ENCODE assay signal across 19 cellular contexts in the genomic region with DNA sequence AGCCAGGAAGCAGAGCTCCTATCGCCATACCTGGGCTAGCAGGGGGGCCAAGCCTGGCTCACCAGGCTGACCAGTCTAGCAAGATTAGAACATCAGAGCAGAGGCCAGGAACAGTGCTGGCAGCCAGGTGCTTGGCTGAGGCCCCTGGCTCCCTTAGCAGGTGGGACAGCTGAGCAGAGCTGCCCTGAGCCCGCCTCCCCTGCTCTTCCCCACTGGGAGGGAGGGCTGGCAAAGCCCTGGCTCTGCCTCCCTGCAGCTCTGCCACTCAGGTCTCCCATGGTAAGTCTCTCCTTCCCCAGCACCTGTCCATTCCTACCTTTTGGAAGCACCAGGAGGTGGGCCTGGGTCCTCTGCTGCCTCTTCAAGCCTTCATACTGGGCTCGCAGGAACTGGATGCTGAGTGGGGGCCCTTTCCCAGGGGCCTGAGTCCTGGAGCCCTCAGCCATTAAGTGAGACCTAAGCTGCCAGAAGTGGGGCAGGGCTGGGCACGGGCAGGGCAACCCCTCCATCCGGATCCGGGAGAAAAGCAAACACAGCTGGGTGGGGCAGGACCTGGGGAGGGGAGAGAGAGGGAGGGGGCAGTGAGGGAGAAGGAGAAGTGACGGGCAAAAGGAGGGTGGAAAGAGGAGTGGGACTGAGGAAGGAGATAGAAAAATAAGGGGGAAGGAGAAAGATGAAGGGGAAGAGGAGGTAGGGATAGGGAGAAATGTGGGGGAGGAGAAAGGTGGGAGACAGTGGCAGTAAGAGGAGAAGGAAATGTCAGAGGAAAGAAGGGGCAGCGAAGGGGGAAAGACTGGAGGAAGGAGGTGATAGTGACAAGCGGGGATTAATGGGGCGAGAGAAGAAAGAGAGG. TPM values are rescaled to one million over a fixed set of nuclear protein-coding genes. Genes with fewer than 3 reads are reported as not detected.
DNase-seq lines count a peak whose midpoint lies in the region; ATAC-seq, FAIRE-seq and TF ChIP-seq lines count a peak whose summit lies in the region.
"Had no signal": no experiment of that assay in that cellular context is flagged by ENCODE, and none has a peak within 500 bp of the region (broad histone marks: within the 10 kb centered on the region; RNA-seq: fewer than 3 reads in every experiment).

No MANE protein-coding gene starts in this region.

- H3K36me3 Mint-ChIP-seq in WTC11: no peaks in the 10 kb centered on the region; the same call in 1 of the 2 replicates
- H3K36me3 Mint-ChIP-seq: activated naive CD8-positive, alpha-beta T cell treated with anti-CD3 and anti-CD28 coated beads, Interleukin-2, amount 10 ng/mL, durations not matched to agents 7 days and 5 days had no signal

- no peaks in the 10 kb centered on the region for H3K36me3 ChIP-seq in H7 (replicated peaks; ENCODE audit: control insufficient read depth, insufficient read depth, low read length)
- H3K36me3 ChIP-seq: esophagus muscularis mucosa had no signal

- H3K27ac ChIP-seq in 22Rv1: peak overlapping the region; percentile 86
- H3K27ac ChIP-seq: esophagus muscularis mucosa had no signal

- DNase-seq in H7: peak; percentile 57
- no peak for DNase-seq in WTC11 (ENCODE audit: low spot score)
- DNase-seq in mucosa of gallbladder (ENCODE audit: low spot score): peak; percentile 79
- no peak for DNase-seq in NCI-H524 (lab: John Stamatoyannopoulos, UW)
- no peak for DNase-seq in D721Med (ENCODE audit: insufficient read length, low spot score)
- DNase-seq in Kasumi-1 (lab: John Stamatoyannopoulos, UW): no peak
- DNase-seq: activated CD4-positive, CD25-positive, alpha-beta regulatory T cell treated with anti-CD3 and anti-CD28 coated beads, Interleukin-2, amount 50 U/mL, for 72 hours; activated CD8-positive, alpha-beta memory T cell treated with anti-CD3 and anti-CD28 coated beads, Interleukin-2, amount 50 U/mL, for 48 hours; activated naive CD8-positive, alpha-beta T cell treated with anti-CD3 and anti-CD28 coated beads, Interleukin-2, amount 10 ng/mL, durations not matched to agents 7 days and 5 days; AML-193; hypothalamus; mesenchymal stem cell; NCI-H1930 had no signal

- H3K4me3 ChIP-seq in H7 (ENCODE audit: insufficient read depth, low read depth, low read length): no peak overlapping the region
- H3K4me3 ChIP-seq: esophagus muscularis mucosa, GM12878 had no signal

- POLR2A ChIA-PET in WTC11 (lab: Charles Lee): no interaction called here

- no peaks in the 10 kb centered on the region for H3K27me3 ChIP-seq in H7 (ENCODE audit: control insufficient read depth, insufficient read depth, low read length)

- no peak overlapping the region for H3K4me3 Mint-ChIP-seq in WTC11
- H3K4me3 Mint-ChIP-seq: activated naive CD8-positive, alpha-beta T cell treated with anti-CD3 and anti-CD28 coated beads, Interleukin-2, amount 10 ng/mL, durations not matched to agents 7 days and 5 days had no signal

- no peak overlapping the region for H3K27ac Mint-ChIP-seq in WTC11

- CTCF ChIA-PET in WTC11 (lab: Charles Lee): interaction anchor here (1.0 to 1.1 kb wide), 2 partner anchors 11 kb away, joined by 3 read pairs; no protein-coding TSS in a partner anchor

- peak; percentile 44; the same call in 1 of the 2 replicates for ATAC-seq in WTC11
- ATAC-seq in GM21529 (IDR thresholded peaks at IDR 0.05; ENCODE audit: unreplicated experiment): no peak
- ATAC-seq: GM12878 had no signal

- FAIRE-seq in D721Med (lab: Jason Lieb, UNC): no peak
- FAIRE-seq: GM12878, urothelium cell line had no signal

- H3K27me3 Mint-ChIP-seq in WTC11 (ENCODE audit: low read depth): peaks cover 4% of the 10 kb centered on the region; the same call in 1 of the 2 replicates

- no peak for TF ChIP-seq CTCF in 22Rv1 (IDR thresholded peaks at IDR 0.05)
- no peak for TF ChIP-seq CTCF in WTC11 (IDR thresholded peaks at IDR 0.05)
- TF ChIP-seq CTCF in D721Med (IDR thresholded peaks at IDR 0.05; ENCODE audit: insufficient read depth, missing control alignments): no peak

- peaks cover 14% of the 10 kb centered on the region for H3K9me3 Mint-ChIP-seq in WTC11
- H3K9me3 Mint-ChIP-seq: activated naive CD8-positive, alpha-beta T cell treated with anti-CD3 and anti-CD28 coated beads, Interleukin-2, amount 10 ng/mL, durations not matched to agents 7 days and 5 days had no signal

- H3K4me1 Mint-ChIP-seq in WTC11: no peaks in the 10 kb centered on the region
- H3K4me1 Mint-ChIP-seq: activated naive CD8-positive, alpha-beta T cell treated with anti-CD3 and anti-CD28 coated beads, Interleukin-2, amount 10 ng/mL, durations not matched to agents 7 days and 5 days had no signal

TF ChIP-seq in WTC11, 78 proteins besides CTCF, POLR2A, EP300 and RAD21 (continues in another document):
- TF ChIP-seq ZBTB21 (CRISPR knock-in tag; IDR thresholded peaks at IDR 0.05; ENCODE audit: borderline replicate concordance) (no peak), ZNF671 (CRISPR knock-in tag; IDR thresholded peaks at IDR 0.05) (no peak), SMAD4 (CRISPR knock-in tag; IDR thresholded peaks at IDR 0.05) (no peak), SOX15 (CRISPR knock-in tag; IDR thresholded peaks at IDR 0.05) (no peak), GABPB1 (CRISPR knock-in tag; IDR thresholded peaks at IDR 0.05) (no peak), ZNF423 (CRISPR knock-in tag; IDR thresholded peaks at IDR 0.05) (no peak), IRF2 (CRISPR knock-in tag; IDR thresholded peaks at IDR 0.05; ENCODE audit: borderline replicate concordance, low read depth) (no peak), NR1H2 (CRISPR knock-in tag; IDR thresholded peaks at IDR 0.05) (no peak), ZNF396 (CRISPR knock-in tag; IDR thresholded peaks at IDR 0.05; ENCODE audit: borderline replicate concordance) (no peak), ZNF263 (CRISPR knock-in tag; IDR thresholded peaks at IDR 0.05; ENCODE audit: low read depth) (no peak)
- TF ChIP-seq, protein P1, sequence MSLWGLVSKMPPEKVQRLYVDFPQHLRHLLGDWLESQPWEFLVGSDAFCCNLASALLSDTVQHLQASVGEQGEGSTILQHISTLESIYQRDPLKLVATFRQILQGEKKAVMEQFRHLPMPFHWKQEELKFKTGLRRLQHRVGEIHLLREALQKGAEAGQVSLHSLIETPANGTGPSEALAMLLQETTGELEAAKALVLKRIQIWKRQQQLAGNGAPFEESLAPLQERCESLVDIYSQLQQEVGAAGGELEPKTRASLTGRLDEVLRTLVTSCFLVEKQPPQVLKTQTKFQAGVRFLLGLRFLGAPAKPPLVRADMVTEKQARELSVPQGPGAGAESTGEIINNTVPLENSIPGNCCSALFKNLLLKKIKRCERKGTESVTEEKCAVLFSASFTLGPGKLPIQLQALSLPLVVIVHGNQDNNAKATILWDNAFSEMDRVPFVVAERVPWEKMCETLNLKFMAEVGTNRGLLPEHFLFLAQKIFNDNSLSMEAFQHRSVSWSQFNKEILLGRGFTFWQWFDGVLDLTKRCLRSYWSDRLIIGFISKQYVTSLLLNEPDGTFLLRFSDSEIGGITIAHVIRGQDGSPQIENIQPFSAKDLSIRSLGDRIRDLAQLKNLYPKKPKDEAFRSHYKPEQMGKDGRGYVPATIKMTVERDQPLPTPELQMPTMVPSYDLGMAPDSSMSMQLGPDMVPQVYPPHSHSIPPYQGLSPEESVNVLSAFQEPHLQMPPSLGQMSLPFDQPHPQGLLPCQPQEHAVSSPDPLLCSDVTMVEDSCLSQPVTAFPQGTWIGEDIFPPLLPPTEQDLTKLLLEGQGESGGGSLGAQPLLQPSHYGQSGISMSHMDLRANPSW (CRISPR knock-in tag; conservative IDR thresholded peaks at IDR 0.05; ENCODE audit: low read depth): no peak
- TF ChIP-seq, protein P2, sequence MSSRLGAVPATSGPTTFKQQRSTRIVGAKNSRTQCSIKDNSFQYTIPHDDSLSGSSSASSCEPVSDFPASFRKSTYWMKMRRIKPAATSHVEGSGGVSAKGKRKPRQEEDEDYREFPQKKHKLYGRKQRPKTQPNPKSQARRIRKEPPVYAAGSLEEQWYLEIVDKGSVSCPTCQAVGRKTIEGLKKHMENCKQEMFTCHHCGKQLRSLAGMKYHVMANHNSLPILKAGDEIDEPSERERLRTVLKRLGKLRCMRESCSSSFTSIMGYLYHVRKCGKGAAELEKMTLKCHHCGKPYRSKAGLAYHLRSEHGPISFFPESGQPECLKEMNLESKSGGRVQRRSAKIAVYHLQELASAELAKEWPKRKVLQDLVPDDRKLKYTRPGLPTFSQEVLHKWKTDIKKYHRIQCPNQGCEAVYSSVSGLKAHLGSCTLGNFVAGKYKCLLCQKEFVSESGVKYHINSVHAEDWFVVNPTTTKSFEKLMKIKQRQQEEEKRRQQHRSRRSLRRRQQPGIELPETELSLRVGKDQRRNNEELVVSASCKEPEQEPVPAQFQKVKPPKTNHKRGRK (CRISPR knock-in tag; IDR thresholded peaks at IDR 0.05; ENCODE audit: borderline replicate concordance): no peak
- TF ChIP-seq, protein P3, sequence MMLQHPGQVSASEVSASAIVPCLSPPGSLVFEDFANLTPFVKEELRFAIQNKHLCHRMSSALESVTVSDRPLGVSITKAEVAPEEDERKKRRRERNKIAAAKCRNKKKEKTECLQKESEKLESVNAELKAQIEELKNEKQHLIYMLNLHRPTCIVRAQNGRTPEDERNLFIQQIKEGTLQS (CRISPR knock-in tag; conservative IDR thresholded peaks at IDR 0.05): no peak
- TF ChIP-seq, protein P4, sequence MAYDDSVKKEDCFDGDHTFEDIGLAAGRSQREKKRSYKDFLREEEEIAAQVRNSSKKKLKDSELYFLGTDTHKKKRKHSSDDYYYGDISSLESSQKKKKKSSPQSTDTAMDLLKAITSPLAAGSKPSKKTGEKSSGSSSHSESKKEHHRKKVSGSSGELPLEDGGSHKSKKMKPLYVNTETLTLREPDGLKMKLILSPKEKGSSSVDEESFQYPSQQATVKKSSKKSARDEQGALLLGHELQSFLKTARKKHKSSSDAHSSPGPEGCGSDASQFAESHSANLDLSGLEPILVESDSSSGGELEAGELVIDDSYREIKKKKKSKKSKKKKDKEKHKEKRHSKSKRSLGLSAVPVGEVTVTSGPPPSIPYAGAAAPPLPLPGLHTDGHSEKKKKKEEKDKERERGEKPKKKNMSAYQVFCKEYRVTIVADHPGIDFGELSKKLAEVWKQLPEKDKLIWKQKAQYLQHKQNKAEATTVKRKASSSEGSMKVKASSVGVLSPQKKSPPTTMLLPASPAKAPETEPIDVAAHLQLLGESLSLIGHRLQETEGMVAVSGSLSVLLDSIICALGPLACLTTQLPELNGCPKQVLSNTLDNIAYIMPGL (CRISPR knock-in tag; IDR thresholded peaks at IDR 0.05): no peak

RNA-seq across cellular contexts. Expression of a gene that starts 0.7 kb away (rescaled TPM):
- 0.11 TPM in 1 of 2 replicates, not detected in the other for total RNA-seq in H7 (2014; rRNA removed; shearing (Covaris generic))
- 0.11 TPM in 1 of 3 replicates, not detected in the others for total RNA-seq in WTC11 (2021)
- 44.4 TPM for total RNA-seq in mucosa of gallbladder
- total RNA-seq: activated naive CD8-positive, alpha-beta T cell treated with anti-CD3 and anti-CD28 coated beads, Interleukin-2, amount 10 ng/mL, durations not matched to agents 7 days and 5 days; Daoy; esophagus muscularis mucosa; GM12878 had no signal

RNA-seq across cellular contexts. Expression of a gene that starts 49.0 kb away (rescaled TPM):
- total RNA-seq in H7 (2014; rRNA removed; shearing (Covaris generic)): 354 and 375 TPM in 2 replicates
- total RNA-seq in WTC11 (2021) (245 to 265 TPM (median 263 TPM) in 3 replicates), mucosa of gallbladder (158 TPM)

Comparison
In these comparisons a context has a peak if more than half of its experiments do, and no peak if none do; other contexts are left out.
1. DNase-seq: peak in H7 (single experiment) and mucosa of gallbladder (single experiment); none in WTC11 (single experiment), NCI-H524 (0 of 2), D721Med (single experiment) and Kasumi-1 (0 of 2).
2. RNA of a gene that starts 0.7 kb away (total RNA-seq): 44.4 TPM in mucosa of gallbladder (single experiment); 0.11 TPM in WTC11 and 0.11 TPM in H7; every median in the first group is over 10 times any median in the second.